Comparison of ENCODE assay signal across 25 cellular contexts in the genomic region with DNA sequence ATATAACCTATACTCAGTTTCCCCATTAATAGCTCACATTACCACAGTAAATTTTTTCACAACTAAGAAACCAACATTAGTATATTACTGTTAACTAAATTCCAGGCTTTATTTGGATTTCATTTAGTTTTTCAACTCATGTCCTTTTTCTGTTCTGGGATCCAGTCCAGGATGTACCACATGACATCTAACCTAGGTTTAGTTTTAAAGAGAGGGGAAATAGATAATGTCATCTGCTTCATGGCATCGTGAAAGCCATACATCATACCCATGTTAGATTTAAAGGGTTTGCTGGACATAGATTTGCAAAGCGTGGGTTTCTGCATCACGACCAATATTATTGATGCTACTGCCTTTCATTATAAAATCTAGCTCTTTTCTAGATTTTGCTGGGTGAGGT. TPM values are rescaled to one million over a fixed set of nuclear protein-coding genes. Genes with fewer than 3 reads are reported as not detected.
A peak's percentile ranks its signal among the peaks of the same experiment; 100 is the strongest.
DNase-seq lines count a peak whose midpoint lies in the region; ATAC-seq, FAIRE-seq and TF ChIP-seq lines count a peak whose summit lies in the region.
"Had no signal": no experiment of that assay in that cellular context is flagged by ENCODE, and none has a peak within 500 bp of the region (broad histone marks: within the 10 kb centered on the region; RNA-seq: fewer than 3 reads in every experiment).

No MANE protein-coding gene starts in this region.

- TF ChIP-seq POLR2A in HepG2 (IDR thresholded peaks at IDR 0.05; ENCODE audit: insufficient read depth in 1 of 2, low read depth in 2 of 2, low read length in 2 of 2) (no peak), esophagus squamous epithelium (IDR thresholded peaks at IDR 0.05) (no peak)

- H3K27ac ChIP-seq in liver (ENCODE audit: low read depth in 1 of 2, low read length in 2 of 2) (peak overlapping the region in 1 of 2 donors; percentile 40), HepG2 (ENCODE audit: extremely low read length, insufficient read depth, low read length) (no peak overlapping the region), astrocyte (ENCODE audit: low read depth, low read length) (peak overlapping the region; percentile 71), esophagus squamous epithelium (no peak overlapping the region)
- H3K27ac ChIP-seq: A549, KMS-11, left ventricle myocardium inferior, SK-N-MC, WERI-Rb-1 had no signal

- H3K9ac ChIP-seq in liver (ENCODE audit: low read depth in 1 of 2, low read length in 2 of 2), result no peak overlapping the region
- no peak overlapping the region for H3K9ac ChIP-seq in HepG2 (ENCODE audit: insufficient read depth, low read depth, low read length)
- no peak overlapping the region for H3K9ac ChIP-seq in astrocyte (ENCODE audit: low read length)
- H3K9ac ChIP-seq: KMS-11 had no signal

- H3K27me3 ChIP-seq in liver (ENCODE audit: control insufficient read depth in 4 of 4, insufficient read depth in 4 of 4, low read length in 3 of 4), result no peaks in the 10 kb centered on the region
- no peaks in the 10 kb centered on the region for H3K27me3 ChIP-seq in HepG2 (ENCODE audit: control insufficient read depth in 1 of 2, insufficient read depth in 2 of 2, low read length in 2 of 2)
- H3K27me3 ChIP-seq in astrocyte (ENCODE audit: insufficient read depth, low read length), result no peaks in the 10 kb centered on the region
- H3K27me3 ChIP-seq in esophagus squamous epithelium, result no peaks in the 10 kb centered on the region
- H3K27me3 ChIP-seq: heart left ventricle, upper lobe of right lung had no signal

- TF ChIP-seq EP300 in HepG2 (IDR thresholded peaks at IDR 0.05; ENCODE audit: low read depth in 2 of 2, low read length in 2 of 2) (no peak), HepG2 (CRISPR knock-in tag; IDR thresholded peaks at IDR 0.05; ENCODE audit: borderline replicate concordance) (no peak)

- FAIRE-seq in HepG2 (lab: Jason Lieb, UNC) (no peak), astrocyte (lab: Jason Lieb, UNC) (no peak)
- FAIRE-seq: A549 had no signal

- POLR2A ChIA-PET in HepG2 (lab: Yijun Ruan, JAX), result no interaction called here

- H2AFZ ChIP-seq in HepG2 (ENCODE audit: low read length), result no peak overlapping the region
- no peak overlapping the region for H2AFZ ChIP-seq in astrocyte (ENCODE audit: low read depth, low read length)

- H3K4me2 ChIP-seq in HepG2 (ENCODE audit: low read depth, low read length) (no peak overlapping the region), astrocyte (ENCODE audit: low read length) (no peak overlapping the region)
- H3K4me2 ChIP-seq: KMS-11 had no signal

- H3K4me1 Mint-ChIP-seq in astrocyte (ENCODE audit: low read depth, unreplicated experiment), result peaks cover 8% of the 10 kb centered on the region
- no peaks in the 10 kb centered on the region for H3K4me1 Mint-ChIP-seq in type B pancreatic cell (ENCODE audit: unreplicated experiment)
- H3K4me1 Mint-ChIP-seq: nephron progenitor cell had no signal

- 65% methylated on average over 3 of the region's 3 CpGs for WGBS in liver
- WGBS in HepG2 (ENCODE audit: low lambda C conversion rate), result 95% methylated on average over 3 of the region's 3 CpGs
- WGBS in esophagus squamous epithelium, 2 donors, result 80 to 83% methylated on average over 3 of the region's 3 CpGs

- intact Hi-C loops in HepG2 (cut with micrococcal nuclease; ENCODE audit: unreplicated experiment) (no loop called here), esophagus squamous epithelium (cut with DNase I) (no loop called here)

- H3K27ac Mint-ChIP-seq in astrocyte (ENCODE audit: unreplicated experiment) (peak overlapping the region; percentile 79), type B pancreatic cell (no peak overlapping the region)
- H3K27ac Mint-ChIP-seq: nephron progenitor cell had no signal

- H4K20me1 ChIP-seq in HepG2 (ENCODE audit: insufficient read depth, low read length) (no peaks in the 10 kb centered on the region), astrocyte (ENCODE audit: insufficient read depth, low read length) (no peaks in the 10 kb centered on the region)

- H3K4me3 Mint-ChIP-seq in astrocyte (ENCODE audit: unreplicated experiment) (no peak overlapping the region), type B pancreatic cell (no peak overlapping the region)
- H3K4me3 Mint-ChIP-seq: nephron progenitor cell; T-helper 2 cell treated with Interferon-gamma antibody and Interleukin-4, amounts not matched to agents 5 μg/mL and 100 μg/mL, for 36 hours had no signal

- peaks cover 4 to 35% (median 19%) of the 10 kb centered on the region in 4 donors for H3K36me3 ChIP-seq in liver (ENCODE audit: control insufficient read depth in 4 of 4, insufficient read depth in 3 of 4, low read depth in 1 of 4, low read length in 3 of 4)
- H3K36me3 ChIP-seq in HepG2 (replicated peaks in 1 of 2; ENCODE audit: control insufficient read depth in 1 of 2, insufficient read depth in 2 of 2, low read length in 2 of 2), result peaks cover 6 to 18% of the 10 kb centered on the region in 2 experiments; a peak in 4 of 5 replicates
- no peaks in the 10 kb centered on the region for H3K36me3 ChIP-seq in astrocyte (ENCODE audit: insufficient read depth, low read length)
- peaks cover 0 to 70% (median 0%) of the 10 kb centered on the region in 3 donors for H3K36me3 ChIP-seq in esophagus squamous epithelium
- H3K36me3 ChIP-seq: WERI-Rb-1 had no signal

- no peak for DNase-seq in HepG2 (ENCODE audit: low spot score)
- no peak for DNase-seq in astrocyte (ENCODE audit: low read depth)
- peak; percentile 48 for DNase-seq in fibroblast of peridontal ligament (ENCODE audit: extremely low read depth)
- no peak for DNase-seq in NCI-H2081 treated with DMSO at 0.1 percent for 48 hours (lab: John Stamatoyannopoulos, UW)
- no peak for DNase-seq in type B pancreatic cell (ENCODE audit: extremely low spot score, unreplicated experiment)
- no peak for DNase-seq in esophagus squamous epithelium (lab: John Stamatoyannopoulos, UW)
- DNase-seq: activated CD4-positive, alpha-beta T cell treated with anti-CD3 and anti-CD28 coated beads, Interleukin-2, amount 50 U/mL, for 1 hour; activated naive CD4-positive, alpha-beta T cell; amygdala; COR-L47; effector memory CD4-positive, alpha-beta T cell; heart left ventricle; left ventricle myocardium inferior; NCI-H1092; NCI-H524; nephron progenitor cell; upper lobe of right lung; WERI-Rb-1 had no signal

- H3K27me3 Mint-ChIP-seq in astrocyte (ENCODE audit: low read depth, unreplicated experiment), result no peaks in the 10 kb centered on the region
- H3K27me3 Mint-ChIP-seq in type B pancreatic cell, result no peaks in the 10 kb centered on the region

- in situ Hi-C loops in HepG2 (cut with HindIII; ENCODE audit: extremely low pct_ligation_motif_present, low pct_unique_long_range_greater_than_20kb), result no loop called here

- no TSS peak for BruUV-seq in HepG2 (replicated peaks; lab: Mats Ljungman, UMichigan)

- no peak for TF ChIP-seq CTCF in liver (IDR thresholded peaks at IDR 0.05; ENCODE audit: low read depth, low read length, missing input control)
- no peak for TF ChIP-seq CTCF in HepG2 (CRISPR knock-in tag; IDR thresholded peaks at IDR 0.05)
- TF ChIP-seq CTCF in astrocyte (IDR thresholded peaks at IDR 0.05; ENCODE audit: insufficient read depth, low read depth, low read length), result no peak
- no peak for TF ChIP-seq CTCF in type B pancreatic cell (conservative IDR thresholded peaks at IDR 0.05)
- TF ChIP-seq CTCF in esophagus squamous epithelium (IDR thresholded peaks at IDR 0.05), result no peak

- H3K9me3 ChIP-seq in liver (ENCODE audit: control insufficient read depth in 4 of 4, low read length in 3 of 4) (no peaks in the 10 kb centered on the region), HepG2 (ENCODE audit: low read length) (no peaks in the 10 kb centered on the region), astrocyte (ENCODE audit: insufficient read depth, low read depth, low read length) (no peaks in the 10 kb centered on the region), esophagus squamous epithelium (no peaks in the 10 kb centered on the region)
- H3K9me3 ChIP-seq: A549, upper lobe of right lung had no signal

- H3K4me1 ChIP-seq in liver (ENCODE audit: control insufficient read depth in 4 of 4, insufficient read depth in 4 of 4, low read length in 3 of 4) (peaks cover 0 to 20% (median 11%) of the 10 kb centered on the region in 4 donors), HepG2 (ENCODE audit: insufficient read depth, low read length) (0 out of 2 replicates have a peak, but pooled peaks cover 6% of the 10 kb centered on the region), astrocyte (ENCODE audit: insufficient read depth, low read length) (peaks cover 12% of the 10 kb centered on the region), esophagus squamous epithelium (peaks cover 0 to 8% (median 4%) of the 10 kb centered on the region in 3 donors)

- TF ChIP-seq RAD21 in liver (IDR thresholded peaks at IDR 0.05) (no peak), HepG2 (CRISPR knock-in tag; IDR thresholded peaks at IDR 0.05) (no peak)

- CTCF ChIA-PET in HepG2 (lab: Yijun Ruan, JAX; ENCODE audit: low intra/inter-chr PET ratio, low total read pairs), result no interaction called here

- ATAC-seq in HepG2, result no peak
- ATAC-seq in GM18502 (IDR thresholded peaks at IDR 0.05; ENCODE audit: poor library complexity, unreplicated experiment), result no peak
- ATAC-seq: sciatic nerve had no signal

- peaks cover 15% of the 10 kb centered on the region for H3K9me3 Mint-ChIP-seq in astrocyte (ENCODE audit: unreplicated experiment)
- no peaks in the 10 kb centered on the region for H3K9me3 Mint-ChIP-seq in type B pancreatic cell

- H3K79me2 ChIP-seq in HepG2 (ENCODE audit: insufficient read depth, low read length) (no peaks in the 10 kb centered on the region), astrocyte (ENCODE audit: insufficient read depth, low read length) (no peaks in the 10 kb centered on the region)

- H3K36me3 Mint-ChIP-seq in astrocyte (ENCODE audit: low read depth, unreplicated experiment) (peaks cover 5% of the 10 kb centered on the region), type B pancreatic cell (peaks cover 46% of the 10 kb centered on the region)

- H3K4me3 ChIP-seq in liver (ENCODE audit: low read depth in 1 of 3, low read length in 3 of 3), result no peak overlapping the region
- no peak overlapping the region for H3K4me3 ChIP-seq in HepG2 (replicated peaks in 1 of 3; ENCODE audit: insufficient read depth in 1 of 3, low read depth in 2 of 3, low read length in 3 of 3)
- no peak overlapping the region for H3K4me3 ChIP-seq in astrocyte (ENCODE audit: insufficient read depth, low read depth, low read length)
- H3K4me3 ChIP-seq in esophagus squamous epithelium, result no peak overlapping the region
- H3K4me3 ChIP-seq: A549, heart left ventricle, left ventricle myocardium inferior, SK-N-MC, upper lobe of right lung had no signal

RNA-seq across cellular contexts. Expression of gene RPP14, which starts 33.2 kb away (rescaled TPM):
- total RNA-seq in liver (10 to 100 TPM in 1 of 2 donors, 1 to 10 TPM in 1; 9.2 to 13.7 TPM), HepG2 (2016; rRNA removed; fragmentation: Illumina TruSeq; extraction: Trizol) (15.4 and 21.5 TPM in 2 replicates), astrocyte (19.0 and 22.2 TPM in 2 replicates), type B pancreatic cell (ENCODE audit: low replicate concordance) (22.1 and 23.3 TPM in 2 replicates), esophagus squamous epithelium (10 to 100 TPM in 3 of 4 donors, 1 to 10 TPM in 1; 8.1 to 15.5 (median 11.1) TPM)
- polyA plus RNA-seq in liver (10 to 100 TPM in 1 of 2 donors, 1 to 10 TPM in 1; 7.4 to 10.9 TPM), HepG2 (2011; rRNA removed) (10.5 and 16.2 TPM in 2 replicates)
- 3.9 and 5.5 TPM in 2 replicates for total RNA-seq in HepG2 (2016; cell fraction: cytosol; rRNA removed; fragmentation: Illumina TruSeq; extraction: Trizol; ENCODE audit: low read depth)
- total RNA-seq in HepG2 (2016; cell fraction: insoluble cytoplasmic fraction; rRNA removed; fragmentation: Illumina TruSeq; extraction: Trizol), result 19.2 and 23.3 TPM in 2 replicates
- total RNA-seq in HepG2 (2016; cell fraction: membrane; rRNA removed; fragmentation: Illumina TruSeq; extraction: Trizol), result 14.8 and 15.2 TPM in 2 replicates
- total RNA-seq in HepG2 (2016; cell fraction: nucleus; rRNA removed; fragmentation: Illumina TruSeq; extraction: Trizol), result 13.3 and 14.6 TPM in 2 replicates
- 8.2 and 12.1 TPM in 2 replicates for polyA plus RNA-seq in HepG2 (2011; cell fraction: cytosol; rRNA removed)
- polyA plus RNA-seq in HepG2 (2011; cell fraction: nucleus; rRNA removed), result 4.6 and 7.8 TPM in 2 replicates
- 7.4 and 10.0 TPM in 2 replicates for polyA plus RNA-seq in HepG2 (2012)
- polyA plus RNA-seq in HepG2 (2016; cell fraction: cytosol; fragmentation: Illumina TruSeq; extraction: Trizol; ENCODE audit: low read depth), result 3.0 and 5.0 TPM in 2 replicates
- 19.5 and 20.3 TPM in 2 replicates for polyA plus RNA-seq in HepG2 (2016; cell fraction: insoluble cytoplasmic fraction; fragmentation: Illumina TruSeq; extraction: Trizol; ENCODE audit: low read depth)
- 9.1 and 11.4 TPM in 2 replicates for polyA plus RNA-seq in HepG2 (2016; cell fraction: membrane; fragmentation: Illumina TruSeq; extraction: Trizol; ENCODE audit: low read depth)
- polyA plus RNA-seq in HepG2 (2016; cell fraction: nucleus; fragmentation: Illumina TruSeq; extraction: Trizol; ENCODE audit: insufficient read depth, low read depth), result 20.1 and 20.2 TPM in 2 replicates
- polyA minus RNA-seq in HepG2 (2011; rRNA and poly(A)+ RNA removed; ENCODE audit: low replicate concordance), result 11.7 and 17.4 TPM in 2 replicates
- polyA minus RNA-seq in HepG2 (2011; cell fraction: cytosol; rRNA and poly(A)+ RNA removed), result 4.1 and 6.0 TPM in 2 replicates
- 17.5 and 18.9 TPM in 2 replicates for polyA minus RNA-seq in HepG2 (2011; cell fraction: nucleus; rRNA and poly(A)+ RNA removed)

RNA-seq across cellular contexts. Expression of gene HTD2, which starts 33.4 kb away (rescaled TPM):
- total RNA-seq in liver (10 to 100 TPM in 1 of 2 donors, 1 to 10 TPM in 1; 7.4 to 14.8 TPM), HepG2 (2016; rRNA removed; fragmentation: Illumina TruSeq; extraction: Trizol) (13.7 and 20.1 TPM in 2 replicates), astrocyte (7.3 and 7.7 TPM in 2 replicates), type B pancreatic cell (ENCODE audit: low replicate concordance) (10.6 and 11.4 TPM in 2 replicates), esophagus squamous epithelium (10 to 100 TPM in 1 of 4 donors, 1 to 10 TPM in 3; 4.5 to 10.1 (median 5.2) TPM)
- polyA plus RNA-seq in liver (10 to 100 TPM in 1 of 2 donors, 1 to 10 TPM in 1; 6.6 to 14.6 TPM), HepG2 (2011; rRNA removed) (7.8 and 8.6 TPM in 2 replicates)
- total RNA-seq in HepG2 (2016; cell fraction: cytosol; rRNA removed; fragmentation: Illumina TruSeq; extraction: Trizol; ENCODE audit: low read depth), result 3.2 and 5.5 TPM in 2 replicates
- 12.8 and 20.3 TPM in 2 replicates for total RNA-seq in HepG2 (2016; cell fraction: insoluble cytoplasmic fraction; rRNA removed; fragmentation: Illumina TruSeq; extraction: Trizol)
- total RNA-seq in HepG2 (2016; cell fraction: membrane; rRNA removed; fragmentation: Illumina TruSeq; extraction: Trizol), result 13.7 and 15.4 TPM in 2 replicates
- 7.4 and 8.0 TPM in 2 replicates for total RNA-seq in HepG2 (2016; cell fraction: nucleus; rRNA removed; fragmentation: Illumina TruSeq; extraction: Trizol)
- polyA plus RNA-seq in HepG2 (2011; cell fraction: cytosol; rRNA removed), result 5.0 and 8.2 TPM in 2 replicates
- polyA plus RNA-seq in HepG2 (2011; cell fraction: nucleus; rRNA removed), result 2.4 and 2.6 TPM in 2 replicates
- polyA plus RNA-seq in HepG2 (2012), result 5.6 and 7.7 TPM in 2 replicates
- polyA plus RNA-seq in HepG2 (2016; cell fraction: cytosol; fragmentation: Illumina TruSeq; extraction: Trizol; ENCODE audit: low read depth), result 3.9 and 5.1 TPM in 2 replicates
- polyA plus RNA-seq in HepG2 (2016; cell fraction: insoluble cytoplasmic fraction; fragmentation: Illumina TruSeq; extraction: Trizol; ENCODE audit: low read depth), result 14.3 and 17.9 TPM in 2 replicates
- 8.0 and 9.8 TPM in 2 replicates for polyA plus RNA-seq in HepG2 (2016; cell fraction: membrane; fragmentation: Illumina TruSeq; extraction: Trizol; ENCODE audit: low read depth)
- polyA plus RNA-seq in HepG2 (2016; cell fraction: nucleus; fragmentation: Illumina TruSeq; extraction: Trizol; ENCODE audit: insufficient read depth, low read depth), result 12.9 and 13.7 TPM in 2 replicates
- polyA minus RNA-seq in HepG2 (2011; rRNA and poly(A)+ RNA removed; ENCODE audit: low replicate concordance), result 3.9 and 9.8 TPM in 2 replicates
- 4.0 and 4.7 TPM in 2 replicates for polyA minus RNA-seq in HepG2 (2011; cell fraction: cytosol; rRNA and poly(A)+ RNA removed)
- polyA minus RNA-seq in HepG2 (2011; cell fraction: nucleus; rRNA and poly(A)+ RNA removed), result 5.2 and 5.7 TPM in 2 replicates

RNA-seq across cellular contexts. Expression of gene ABHD6, which starts 35.3 kb away (rescaled TPM):
- total RNA-seq in liver (10 to 100 TPM; 19.8 to 60.9 TPM), HepG2 (2016; rRNA removed; fragmentation: Illumina TruSeq; extraction: Trizol) (5.7 and 9.0 TPM in 2 replicates), astrocyte (3.8 and 3.9 TPM in 2 replicates), type B pancreatic cell (ENCODE audit: low replicate concordance) (15.7 and 25.4 TPM in 2 replicates), esophagus squamous epithelium (10 to 100 TPM in 1 of 4 donors, 1 to 10 TPM in 3; 5.8 to 16.5 (median 8.9) TPM)
- polyA plus RNA-seq in liver (10 to 100 TPM; 36.5 to 40.1 TPM), HepG2 (2011; rRNA removed) (16.5 and 17.2 TPM in 2 replicates)
- total RNA-seq in HepG2 (2016; cell fraction: cytosol; rRNA removed; fragmentation: Illumina TruSeq; extraction: Trizol; ENCODE audit: low read depth), result 4.3 and 4.9 TPM in 2 replicates
- 4.8 and 8.8 TPM in 2 replicates for total RNA-seq in HepG2 (2016; cell fraction: insoluble cytoplasmic fraction; rRNA removed; fragmentation: Illumina TruSeq; extraction: Trizol)
- 7.3 and 7.9 TPM in 2 replicates for total RNA-seq in HepG2 (2016; cell fraction: membrane; rRNA removed; fragmentation: Illumina TruSeq; extraction: Trizol)
- total RNA-seq in HepG2 (2016; cell fraction: nucleus; rRNA removed; fragmentation: Illumina TruSeq; extraction: Trizol), result 7.5 and 8.4 TPM in 2 replicates
- polyA plus RNA-seq in HepG2 (2011; cell fraction: cytosol; rRNA removed), result 17.9 and 18.6 TPM in 2 replicates
- polyA plus RNA-seq in HepG2 (2011; cell fraction: nucleus; rRNA removed), result 10.2 and 11.0 TPM in 2 replicates
- 7.6 and 9.4 TPM in 2 replicates for polyA plus RNA-seq in HepG2 (2012)
- polyA plus RNA-seq in HepG2 (2016; cell fraction: cytosol; fragmentation: Illumina TruSeq; extraction: Trizol; ENCODE audit: low read depth), result 3.4 and 4.3 TPM in 2 replicates
- polyA plus RNA-seq in HepG2 (2016; cell fraction: insoluble cytoplasmic fraction; fragmentation: Illumina TruSeq; extraction: Trizol; ENCODE audit: low read depth), result 4.7 and 5.8 TPM in 2 replicates
- polyA plus RNA-seq in HepG2 (2016; cell fraction: membrane; fragmentation: Illumina TruSeq; extraction: Trizol; ENCODE audit: low read depth), result 4.9 and 6.1 TPM in 2 replicates
- 9.1 and 12.2 TPM in 2 replicates for polyA plus RNA-seq in HepG2 (2016; cell fraction: nucleus; fragmentation: Illumina TruSeq; extraction: Trizol; ENCODE audit: insufficient read depth, low read depth)
- 34.5 and 67.6 TPM in 2 replicates for polyA minus RNA-seq in HepG2 (2011; rRNA and poly(A)+ RNA removed; ENCODE audit: low replicate concordance)
- polyA minus RNA-seq in HepG2 (2011; cell fraction: cytosol; rRNA and poly(A)+ RNA removed), result 10.7 and 12.8 TPM in 2 replicates
- polyA minus RNA-seq in HepG2 (2011; cell fraction: nucleus; rRNA and poly(A)+ RNA removed), result 12.6 and 14.9 TPM in 2 replicates

RNA-seq across cellular contexts. Expression of gene PXK, which starts 59.8 kb away (rescaled TPM):
- total RNA-seq in liver (10 to 100 TPM; 11.3 to 14.0 TPM), HepG2 (2016; rRNA removed; fragmentation: Illumina TruSeq; extraction: Trizol) (5.8 and 6.4 TPM in 2 replicates), astrocyte (10.3 and 10.5 TPM in 2 replicates), type B pancreatic cell (ENCODE audit: low replicate concordance) (12.4 and 15.1 TPM in 2 replicates), esophagus squamous epithelium (10 to 100 TPM in 2 of 4 donors, 1 to 10 TPM in 2; 6.5 to 25.9 (median 12.2) TPM)
- polyA plus RNA-seq in liver (10 to 100 TPM in 1 of 2 donors, 1 to 10 TPM in 1; 6.0 to 15.9 TPM), HepG2 (2011; rRNA removed) (15.2 and 18.6 TPM in 2 replicates)
- 1.8 and 2.2 TPM in 2 replicates for total RNA-seq in HepG2 (2016; cell fraction: cytosol; rRNA removed; fragmentation: Illumina TruSeq; extraction: Trizol; ENCODE audit: low read depth)
- 6.2 and 6.4 TPM in 2 replicates for total RNA-seq in HepG2 (2016; cell fraction: insoluble cytoplasmic fraction; rRNA removed; fragmentation: Illumina TruSeq; extraction: Trizol)
- 2.6 and 2.9 TPM in 2 replicates for total RNA-seq in HepG2 (2016; cell fraction: membrane; rRNA removed; fragmentation: Illumina TruSeq; extraction: Trizol)
- 3.7 and 5.2 TPM in 2 replicates for total RNA-seq in HepG2 (2016; cell fraction: nucleus; rRNA removed; fragmentation: Illumina TruSeq; extraction: Trizol)
- 11.0 and 12.7 TPM in 2 replicates for polyA plus RNA-seq in HepG2 (2011; cell fraction: cytosol; rRNA removed)
- polyA plus RNA-seq in HepG2 (2011; cell fraction: nucleus; rRNA removed), result 12.6 and 12.8 TPM in 2 replicates
- 16.4 and 17.0 TPM in 2 replicates for polyA plus RNA-seq in HepG2 (2012)
- 0.76 and 0.80 TPM in 2 replicates for polyA plus RNA-seq in HepG2 (2016; cell fraction: cytosol; fragmentation: Illumina TruSeq; extraction: Trizol; ENCODE audit: low read depth)
- 6.2 and 8.2 TPM in 2 replicates for polyA plus RNA-seq in HepG2 (2016; cell fraction: insoluble cytoplasmic fraction; fragmentation: Illumina TruSeq; extraction: Trizol; ENCODE audit: low read depth)
- polyA plus RNA-seq in HepG2 (2016; cell fraction: membrane; fragmentation: Illumina TruSeq; extraction: Trizol; ENCODE audit: low read depth), result 1.8 and 2.3 TPM in 2 replicates
- 6.6 and 7.1 TPM in 2 replicates for polyA plus RNA-seq in HepG2 (2016; cell fraction: nucleus; fragmentation: Illumina TruSeq; extraction: Trizol; ENCODE audit: insufficient read depth, low read depth)
- 5.6 and 21.2 TPM in 2 replicates for polyA minus RNA-seq in HepG2 (2011; rRNA and poly(A)+ RNA removed; ENCODE audit: low replicate concordance)
- polyA minus RNA-seq in HepG2 (2011; cell fraction: cytosol; rRNA and poly(A)+ RNA removed), result 12.4 and 13.2 TPM in 2 replicates
- polyA minus RNA-seq in HepG2 (2011; cell fraction: nucleus; rRNA and poly(A)+ RNA removed), result 33.3 and 36.6 TPM in 2 replicates
